In genomic region chr10:6171891-6172354, GRCh38 we compare ENCODE assay signal across 8 cellular contexts. TPM values are rescaled to one million over a fixed set of nuclear protein-coding genes. Genes with fewer than 3 reads are reported as not detected.
DNase-seq lines count a peak whose midpoint lies in the region; ATAC-seq, FAIRE-seq and TF ChIP-seq lines count a peak whose summit lies in the region.

No MANE protein-coding gene starts in this region.

- H3K27ac ChIP-seq in GM12878 (ENCODE audit: control insufficient read depth, insufficient read depth) (peak overlapping the region; percentile 33; the same call in 1 of the 2 replicates), aorta (ENCODE audit: low read depth in 1 of 2, low read length in 2 of 2) (peak overlapping the region in 1 of 2 donors; percentile 27)

- intact Hi-C loops in GM12878 (cut with micrococcal nuclease; ENCODE audit: unreplicated experiment): no loop called here
- intact Hi-C loops in aorta (cut with DNase I): no loop called here

- BruUV-seq in GM12878 (replicated peaks; lab: Mats Ljungman, UMichigan): no TSS peak

- peak overlapping the region; percentile 41; the same call in 1 of the 2 replicates for H3K4me2 ChIP-seq in GM12878 (ENCODE audit: control insufficient read depth, insufficient read depth)

- POLR2A ChIA-PET in GM12878 (lab: Charles Lee): interaction anchor here (0.6 kb wide), 1 partner anchor 81 kb away, joined by 4 read pairs; no protein-coding TSS in a partner anchor

- ATAC-seq in HG03432 (IDR thresholded peaks at IDR 0.05; ENCODE audit: unreplicated experiment) (peak; percentile 58), GM12878 (peak; percentile 36), aorta (ENCODE audit: low FRiP score) (peak; percentile 52), GM19328 (IDR thresholded peaks at IDR 0.05; ENCODE audit: unreplicated experiment) (no peak)

- CTCF ChIA-PET in GM12878 (lab: Yijun Ruan, JAX): interaction anchor here (1.2 to 1.6 kb wide), 2 partner anchors 17 to 30 kb away, joined by 3 to 4 read pairs; partner anchors contain the start of gene PFKFB3

- TF ChIP-seq POLR2A in GM12878 (IDR thresholded peaks at IDR 0.05; ENCODE audit: low read depth, low read length): no peak

- in situ Hi-C loops in GM12878 (cut with MboI): no loop called here

- H3K4me3 ChIP-seq in GM12878: no peak overlapping the region
- H3K4me3 ChIP-seq in aorta (ENCODE audit: low read length in 2 of 2): no peak overlapping the region

- 12% methylated on average over 17 of the region's 17 CpGs for whole genome bisulfite sequencing in GM12878 (ENCODE audit: insufficient coverage, insufficient replicate concordance, low lambda C conversion rate, missing lambda C conversion rate)
- 58 to 60% methylated on average over 17 of the region's 17 CpGs for WGBS in aorta, 2 donors

- TF ChIP-seq EP300 in GM12878 (IDR thresholded peaks at IDR 0.05; ENCODE audit: borderline replicate concordance in 1 of 2, control insufficient read depth in 1 of 2, low read depth in 2 of 2, low read length in 2 of 2): peak in 1 of 2 experiments; percentile 23; a peak in 1 of 4 replicates

- no peak for FAIRE-seq in GM12878 (lab: Jason Lieb, UNC)
- FAIRE-seq in HTR-8/SVneo (lab: Jason Lieb, UNC): no peak

- SMC1A ChIA-PET in GM12878 (lab: Charles Lee; ENCODE audit: uncharacterized antibody, unreplicated experiment): no interaction called here

- no peaks in the 10 kb centered on the region for H3K9me3 ChIP-seq in GM12878 (replicated peaks; ENCODE audit: control insufficient read depth, insufficient read depth, low read length)
- no peaks in the 10 kb centered on the region for H3K9me3 ChIP-seq in aorta (ENCODE audit: control insufficient read depth, low read length)

- H2AFZ ChIP-seq in GM12878 (ENCODE audit: control insufficient read depth, low read depth, low read length): no peak overlapping the region

- H4K20me1 ChIP-seq in GM12878 (ENCODE audit: control insufficient read depth, insufficient read depth): no peaks in the 10 kb centered on the region; the same call in 1 of the 2 replicates

- TF ChIP-seq RAD21 in GM12878 (IDR thresholded peaks at IDR 0.05; ENCODE audit: insufficient read depth, low read depth, low read length): no peak

- H3K4me1 ChIP-seq in GM12878 (ENCODE audit: control insufficient read depth, insufficient read depth, low read length) (peaks cover 7% of the 10 kb centered on the region), aorta (ENCODE audit: control insufficient read depth in 1 of 2, insufficient read depth in 2 of 2, low read length in 2 of 2) (peaks cover 0 to 4% of the 10 kb centered on the region in 2 donors)

- H3K9ac ChIP-seq in GM12878 (ENCODE audit: control insufficient read depth, insufficient read depth, low read length): no peak overlapping the region

- TF ChIP-seq CTCF in GM12878 (IDR thresholded peaks at IDR 0.05 in 2 of 3, conservative IDR thresholded peaks at IDR 0.05 in 1 of 3; ENCODE audit: control insufficient read depth in 2 of 3, extremely low read depth in 1 of 3, insufficient read depth in 1 of 3, low read depth in 3 of 3, low read length in 3 of 3): no peak

- peaks cover 26% of the 10 kb centered on the region for H3K79me2 ChIP-seq in GM12878 (ENCODE audit: control insufficient read depth, insufficient read depth, low read length)

- RAD21 ChIA-PET in GM12878 (lab: Charles Lee; ENCODE audit: unreplicated experiment): interaction anchor here (1.1 to 1.2 kb wide), 2 partner anchors 31 to 230 kb away, joined by 3 read pairs; partner anchors contain the start of gene PFKFB3

- peaks cover 2 to 7% of the 10 kb centered on the region in 2 experiments for H3K36me3 ChIP-seq in GM12878 (ENCODE audit: control insufficient read depth in 2 of 2, insufficient read depth in 2 of 2, low read length in 1 of 2)
- no peaks in the 10 kb centered on the region for H3K36me3 ChIP-seq in aorta (ENCODE audit: control insufficient read depth in 1 of 2, insufficient read depth in 2 of 2, low read length in 1 of 2)

- no peaks in the 10 kb centered on the region for H3K27me3 ChIP-seq in GM12878 (replicated peaks in 1 of 2; ENCODE audit: control insufficient read depth in 2 of 2, insufficient read depth in 2 of 2, low read length in 1 of 2)
- no peaks in the 10 kb centered on the region for H3K27me3 ChIP-seq in aorta (ENCODE audit: control insufficient read depth in 1 of 2, insufficient read depth in 2 of 2, low read length in 1 of 2)

- DNase-seq in AG08396 (ENCODE audit: low spot score) (peak; percentile 82), GM12878 (ENCODE audit: low read depth, low spot score) (peak; percentile 24), midbrain (lab: John Stamatoyannopoulos, UW) (peak; percentile 67), aorta (peak; percentile 86), HTR-8/SVneo (ENCODE audit: insufficient read length, low spot score) (no peak), NCI-H510A (lab: John Stamatoyannopoulos, UW) (no peak)

TF ChIP-seq in GM12878, 131 proteins besides CTCF, POLR2A, EP300 and RAD21 (continues in another document):
- no peak for TF ChIP-seq E2F8 (IDR thresholded peaks at IDR 0.05; ENCODE audit: low read depth, partially characterized antibody)
- no peak for TF ChIP-seq RBBP5 (conservative IDR thresholded peaks at IDR 0.05)
- no peak for TF ChIP-seq IRF3 (IDR thresholded peaks at IDR 0.05)
- TF ChIP-seq STAT1 (conservative IDR thresholded peaks at IDR 0.05): no peak
- no peak for TF ChIP-seq HDAC6 (IDR thresholded peaks at IDR 0.05; ENCODE audit: unreplicated experiment)
- no peak for TF ChIP-seq PBX3 (IDR thresholded peaks at IDR 0.05; ENCODE audit: insufficient replicate concordance, low read depth, low read length)
- TF ChIP-seq RELA (IDR thresholded peaks at IDR 0.05; ENCODE audit: borderline replicate concordance, partially characterized antibody): no peak
- TF ChIP-seq NFIC (IDR thresholded peaks at IDR 0.05; ENCODE audit: low read depth, low read length): peak; percentile 51; the same call in 1 of the 2 replicates
- TF ChIP-seq SMAD5 (IDR thresholded peaks at IDR 0.05; ENCODE audit: low read depth): no peak
- no peak for TF ChIP-seq STAT3 (IDR thresholded peaks at IDR 0.05; ENCODE audit: low read depth, low read length)
- TF ChIP-seq YY1 (IDR thresholded peaks at IDR 0.05; ENCODE audit: low read depth, low read length): 0 out of 2 replicates have a peak, but pooled peaks have one; percentile 6
- TF ChIP-seq POLR2AphosphoS5 (IDR thresholded peaks at IDR 0.05; ENCODE audit: low read length): no peak

RNA-seq across cellular contexts. Expression of gene PFKFB3, which starts 30.8 kb away (rescaled TPM):
- 217 and 258 TPM in 2 replicates for total RNA-seq in GM12878 (2013; cell fraction: nucleolus; rRNA removed)
- 13.0 and 14.7 TPM in 2 replicates for total RNA-seq in GM12878 (2014; rRNA removed)
- total RNA-seq in GM12878 (2014; rRNA removed; fragmentation: Illumina TruSeq; extraction: Trizol): 7.9 and 8.1 TPM in 2 replicates
- total RNA-seq in GM12878 (2021): 23.5 and 26.8 TPM in 2 replicates
- 6.9 TPM for polyA plus RNA-seq in GM12878 (2011; ENCODE audit: low read depth)
- 21.8 and 46.7 TPM in 2 replicates for polyA plus RNA-seq in GM12878 (2011; rRNA removed)
- polyA plus RNA-seq in GM12878 (2011; cell fraction: cytosol; rRNA removed): 38.7 and 47.0 TPM in 2 replicates
- 115 and 127 TPM in 2 replicates for polyA plus RNA-seq in GM12878 (2011; cell fraction: nucleus; rRNA removed)
- 14.6 and 20.5 TPM in 2 replicates for polyA plus RNA-seq in GM12878 (2012)
- 10.2 and 14.2 TPM in 2 replicates for polyA plus RNA-seq in GM12878 (2014; fragmentation: Illumina TruSeq; extraction: Trizol)
- polyA plus RNA-seq in GM12878 (2014; fragmentation: Nextera tagmentation; extraction: Ambion mirVana): 1 to 10 TPM; 1.6 to 2.6 TPM
- 13.3 and 14.6 TPM in 2 replicates for polyA plus RNA-seq in GM12878 (2014; rRNA removed)
- 10 to 100 TPM; 18.8 to 19.4 TPM for polyA plus RNA-seq in GM12878 (2016; fragmentation: Nextera tagmentation; extraction: Ambion mirVana)
- polyA minus RNA-seq in GM12878 (2011; rRNA and poly(A)+ RNA removed): 48.5 and 62.2 TPM in 2 replicates
- polyA minus RNA-seq in GM12878 (2011; cell fraction: cytosol; rRNA and poly(A)+ RNA removed): 12.2 and 18.8 TPM in 2 replicates
- 57.4 and 65.9 TPM in 2 replicates for polyA minus RNA-seq in GM12878 (2011; cell fraction: nucleus; rRNA and poly(A)+ RNA removed)
- total RNA-seq in aorta: 100 to 1,000 TPM; 116 to 140 TPM
- polyA plus RNA-seq in aorta: 10 to 100 TPM; 31.4 to 45.6 TPM

Comparison
In these comparisons a context has a peak if more than half of its experiments do, and no peak if none do; other contexts are left out.
1. DNase-seq: peak in AG08396 (single experiment), GM12878 (single experiment), midbrain (single experiment) and aorta (2 of 2); none in HTR-8/SVneo (single experiment) and NCI-H510A (single experiment).